11 cellular contexts compared by ENCODE assay signal in the genomic region with DNA sequence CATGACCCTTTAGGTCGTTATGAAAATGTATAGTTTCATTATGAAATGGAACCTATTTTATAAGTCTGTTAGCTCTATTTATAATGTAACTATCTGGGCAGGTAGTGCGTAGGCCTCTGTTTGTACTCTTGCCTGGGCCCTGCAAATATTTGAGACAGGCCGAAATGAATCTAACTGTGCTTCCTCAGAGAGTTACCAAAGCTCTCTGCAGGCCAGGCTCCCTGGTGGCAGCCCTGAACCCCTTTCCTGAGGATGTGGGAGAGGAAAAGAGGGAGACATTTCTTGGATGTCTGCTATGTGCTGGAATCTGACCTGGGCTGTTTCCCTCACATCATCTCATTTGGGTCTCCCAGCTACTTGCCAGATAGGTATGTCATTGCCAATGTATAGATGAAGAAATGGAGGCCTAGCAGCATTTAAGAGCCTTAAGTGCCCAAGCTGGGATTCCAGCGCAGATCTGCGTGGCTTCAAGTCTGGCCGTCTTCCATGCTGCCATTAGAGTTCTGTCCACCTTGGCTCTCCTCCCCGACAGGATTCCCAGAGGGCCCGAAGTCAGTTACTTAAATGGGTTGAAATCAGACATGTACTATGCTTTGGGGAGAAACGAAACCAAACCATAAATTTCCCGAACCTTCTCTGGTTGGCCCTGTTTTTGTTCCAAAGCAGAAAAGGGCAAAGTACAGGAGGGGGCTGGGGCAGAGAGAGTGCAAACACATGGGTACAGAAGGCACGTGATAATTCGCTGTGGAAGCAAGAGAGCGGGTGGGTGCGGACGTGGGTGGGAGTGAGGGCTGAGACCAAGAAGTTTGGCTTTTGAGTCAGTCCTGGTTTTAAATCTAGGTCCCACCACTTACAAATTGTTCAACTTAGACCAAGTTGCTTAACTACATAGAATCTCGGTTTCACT. TPM values are rescaled to one million over a fixed set of nuclear protein-coding genes. Genes with fewer than 3 reads are reported as not detected.
DNase-seq lines count a peak whose midpoint lies in the region; ATAC-seq and TF ChIP-seq lines count a peak whose summit lies in the region.
"Had no signal": no experiment of that assay in that cellular context is flagged by ENCODE, and none has a peak within 500 bp of the region (broad histone marks: within the 10 kb centered on the region; RNA-seq: fewer than 3 reads in every experiment).

No MANE protein-coding gene starts in this region.

- TF ChIP-seq POLR2A in spleen (IDR thresholded peaks at IDR 0.05): no peak

- peak; percentile 58 for DNase-seq in activated CD4-positive, alpha-beta T cell treated with anti-CD3 and anti-CD28 coated beads for 1 hour
- no peak for DNase-seq in activated CD4-positive, alpha-beta T cell treated with anti-CD3 and anti-CD28 coated beads, Interleukin-2, amount 50 U/mL, for 1 hour
- peak; percentile 90 for DNase-seq in activated naive CD4-positive, alpha-beta T cell treated with anti-CD3 and anti-CD28 coated beads, Interleukin-2, amount 50 U/mL, for 16 hours
- DNase-seq in spleen (peak; percentile 80), upper lobe of right lung (peak; percentile 81), NCI-H1092 (lab: John Stamatoyannopoulos, UW) (no peak)
- DNase-seq: natural killer cell, NCI-H2107 had no signal

- H3K36me3 ChIP-seq in spleen (no peaks in the 10 kb centered on the region), upper lobe of right lung (no peaks in the 10 kb centered on the region)

- H3K4me3 ChIP-seq in spleen (peak overlapping the region in 1 of 8 donors; percentile 25), upper lobe of right lung (no peak overlapping the region)

- H3K27me3 ChIP-seq in spleen (replicated peaks in 1 of 7): no peaks in the 10 kb centered on the region
- H3K27me3 ChIP-seq in upper lobe of right lung: no peaks in the 10 kb centered on the region

- TF ChIP-seq CTCF in spleen (IDR thresholded peaks at IDR 0.05 in 8 of 11, conservative IDR thresholded peaks at IDR 0.05 in 3 of 11) (no peak), upper lobe of right lung (IDR thresholded peaks at IDR 0.05) (no peak)

- H3K27ac ChIP-seq in spleen: peak overlapping the region; percentile 43 to 90 (median 83)
- peak overlapping the region; percentile 42 for H3K27ac ChIP-seq in upper lobe of right lung
- H3K27ac ChIP-seq: 22Rv1 had no signal

- intact Hi-C loops in spleen (cut with DNase I; ENCODE audit: low total_unique reads): no loop called here
- intact Hi-C loops in upper lobe of right lung (cut with DNase I): no loop called here

- H3K9me3 ChIP-seq in spleen (no peaks in the 10 kb centered on the region), upper lobe of right lung (no peaks in the 10 kb centered on the region)

- ATAC-seq in upper lobe of right lung: peak; percentile 55
- ATAC-seq in HG02798 (IDR thresholded peaks at IDR 0.05; ENCODE audit: poor library complexity, unreplicated experiment): no peak
- no peak for ATAC-seq in HG03175 (IDR thresholded peaks at IDR 0.05; ENCODE audit: unreplicated experiment)

- H3K4me1 ChIP-seq in spleen (peaks cover 15 to 76% (median 36%) of the 10 kb centered on the region in 6 donors), upper lobe of right lung (no peaks in the 10 kb centered on the region)

- WGBS in spleen, 5 donors: 59 to 68% (median 60%) methylated on average over 16 of the region's 16 CpGs

RNA-seq across cellular contexts. Expression of a gene that starts 33.0 kb away (rescaled TPM):
- total RNA-seq in spleen (10 to 100 TPM; 31.9 to 77.4 (median 49.9) TPM), upper lobe of right lung (1.1 TPM)
- 10 to 100 TPM; 29.0 to 79.1 (median 63.5) TPM for polyA plus RNA-seq in spleen

RNA-seq across cellular contexts. Expression of a gene that starts 49.3 kb away (rescaled TPM):
- 100 to 1,000 TPM in 4 of 7 donors, 10 to 100 TPM in 3; 76.3 to 126 (median 102) TPM for total RNA-seq in spleen
- 10 to 100 TPM; 74.2 to 79.6 (median 79.1) TPM for polyA plus RNA-seq in spleen
- 80.2 TPM for total RNA-seq in upper lobe of right lung

Comparison
In these comparisons a context has a peak if more than half of its experiments do, and no peak if none do; other contexts are left out.
1. DNase-seq: peak in activated CD4-positive, alpha-beta T cell treated with anti-CD3 and anti-CD28 coated beads for 1 hour (single experiment), activated naive CD4-positive, alpha-beta T cell treated with anti-CD3 and anti-CD28 coated beads, Interleukin-2, amount 50 U/mL, for 16 hours (single experiment), spleen (single experiment) and upper lobe of right lung (single experiment); none in activated CD4-positive, alpha-beta T cell treated with anti-CD3 and anti-CD28 coated beads, Interleukin-2, amount 50 U/mL, for 1 hour (single experiment) and NCI-H1092 (single experiment).
2. RNA of a gene that starts 33.0 kb away (total RNA-seq): 31.9 to 77.4 TPM in spleen; 1.1 TPM in upper lobe of right lung (single experiment); every median in the first group is over 10 times any median in the second.